ENCODE assay signal across 1 cellular context in genomic region chr4:2798399-2799301, GRCh38.
TF ChIP-seq lines count a peak whose summit lies in the region.

No MANE protein-coding gene starts in this region.

TF ChIP-seq in HepG2, 621 proteins besides CTCF, POLR2A, EP300 and RAD21:
- TF ChIP-seq YEATS4 (CRISPR knock-in tag; IDR thresholded peaks at IDR 0.05; ENCODE audit: borderline replicate concordance) (no peak), ZNF317 (CRISPR knock-in tag; IDR thresholded peaks at IDR 0.05) (no peak), HOXA5 (CRISPR knock-in tag; IDR thresholded peaks at IDR 0.05) (no peak), CENPBD1 (CRISPR knock-in tag; IDR thresholded peaks at IDR 0.05; ENCODE audit: borderline replicate concordance, low read depth) (no peak), FOXC1 (CRISPR knock-in tag; IDR thresholded peaks at IDR 0.05; ENCODE audit: borderline replicate concordance) (no peak), ZNF687 (CRISPR knock-in tag; IDR thresholded peaks at IDR 0.05) (peak; percentile 22; the same call in 1 of the 2 replicates), ZNF570 (CRISPR knock-in tag; IDR thresholded peaks at IDR 0.05; ENCODE audit: borderline replicate concordance) (no peak), CC2D1A (CRISPR knock-in tag; IDR thresholded peaks at IDR 0.05) (no peak), ZNF543 (CRISPR knock-in tag; IDR thresholded peaks at IDR 0.05) (no peak), ZNF503 (CRISPR knock-in tag; IDR thresholded peaks at IDR 0.05) (no peak), GABPB1 (CRISPR knock-in tag; IDR thresholded peaks at IDR 0.05) (peak; percentile 11; the same call in 1 of the 2 replicates), HBP1 (CRISPR knock-in tag; IDR thresholded peaks at IDR 0.05; ENCODE audit: low read depth) (no peak), EZH2 (conservative IDR thresholded peaks at IDR 0.05; ENCODE audit: low read depth, low read length) (no peak), ZSCAN12 (CRISPR knock-in tag; IDR thresholded peaks at IDR 0.05) (no peak), TAF1 (CRISPR knock-in tag; IDR thresholded peaks at IDR 0.05) (no peak), ZFP37 (CRISPR knock-in tag; IDR thresholded peaks at IDR 0.05; ENCODE audit: borderline replicate concordance) (no peak), ZC3H4 (CRISPR knock-in tag; IDR thresholded peaks at IDR 0.05; ENCODE audit: borderline replicate concordance) (no peak), NCOA5 (CRISPR knock-in tag; IDR thresholded peaks at IDR 0.05) (no peak), RBFOX2 (IDR thresholded peaks at IDR 0.05; ENCODE audit: low read depth, low read length) (peak; percentile 58), TOPORS (CRISPR knock-in tag; IDR thresholded peaks at IDR 0.05) (no peak), MTF2 (CRISPR knock-in tag; IDR thresholded peaks at IDR 0.05; ENCODE audit: borderline replicate concordance) (no peak), NR2C2 (CRISPR knock-in tag; IDR thresholded peaks at IDR 0.05; ENCODE audit: borderline replicate concordance) (no peak), ZBTB38 (CRISPR knock-in tag; IDR thresholded peaks at IDR 0.05) (0 out of 2 replicates have a peak, but pooled peaks have one; percentile 21), CSRNP1 (CRISPR knock-in tag; IDR thresholded peaks at IDR 0.05) (peak; percentile 43; the same call in 1 of the 2 replicates), ZBTB33 (CRISPR knock-in tag; IDR thresholded peaks at IDR 0.05) (peak; percentile 63; the same call in 1 of the 2 replicates), TBL1XR1 (IDR thresholded peaks at IDR 0.05; ENCODE audit: borderline replicate concordance, low read length, partially characterized antibody) (no peak), ZNF124 (CRISPR knock-in tag; IDR thresholded peaks at IDR 0.05) (no peak), E2F1 (CRISPR knock-in tag; IDR thresholded peaks at IDR 0.05) (no peak), NONO (IDR thresholded peaks at IDR 0.05) (no peak), NONO (CRISPR knock-in tag; conservative IDR thresholded peaks at IDR 0.05) (no peak)
